9 cellular contexts compared by ENCODE assay signal in genomic region chr19:1747285-1748114, GRCh38. TPM values are rescaled to one million over a fixed set of nuclear protein-coding genes. Genes with fewer than 3 reads are reported as not detected.
A peak's percentile ranks its signal among the peaks of the same experiment; 100 is the strongest.
DNase-seq lines count a peak whose midpoint lies in the region; ATAC-seq and TF ChIP-seq lines count a peak whose summit lies in the region.
"Had no signal": no experiment of that assay in that cellular context is flagged by ENCODE, and none has a peak within 500 bp of the region (broad histone marks: within the 10 kb centered on the region; RNA-seq: fewer than 3 reads in every experiment).

No MANE protein-coding gene starts in this region.

- H3K4me1 ChIP-seq in SJSA1 (replicated peaks): peaks cover 38% of the 10 kb centered on the region
- peaks cover 3 to 32% (median 15%) of the 10 kb centered on the region in 12 donors for H3K4me1 ChIP-seq in heart left ventricle

- peaks cover 17% of the 10 kb centered on the region for H3K4me1 Mint-ChIP-seq in central memory CD8-positive, alpha-beta T cell
- peaks cover 10% of the 10 kb centered on the region for H3K4me1 Mint-ChIP-seq in progenitor cell of endocrine pancreas (ENCODE audit: low read depth)

- peak; percentile 60 for ATAC-seq in central memory CD8-positive, alpha-beta T cell (replicated peaks; ENCODE audit: extremely low read depth, poor library complexity, severe bottlenecking)
- ATAC-seq in HG03378 (IDR thresholded peaks at IDR 0.05; ENCODE audit: unreplicated experiment) (no peak), heart left ventricle (no peak)

- DNase-seq in GM12865 (ENCODE audit: low read depth) (peak; percentile 59), SJSA1 (ENCODE audit: low read depth in 1 of 2, low spot score in 2 of 2) (peak; percentile 69 to 84), progenitor cell of endocrine pancreas (ENCODE audit: low spot score, unreplicated experiment) (no peak), Kasumi-1 (lab: John Stamatoyannopoulos, UW) (no peak), NCI-H345 treated with DMSO at 0.1 percent for 48 hours (lab: John Stamatoyannopoulos, UW; ENCODE audit: unreplicated experiment) (no peak), heart left ventricle (no peak)
- no peak for DNase-seq in central memory CD8-positive, alpha-beta T cell (ENCODE audit: low spot score in 2 of 2)

- H3K9me3 ChIP-seq in SJSA1 (replicated peaks): no peaks in the 10 kb centered on the region
- no peaks in the 10 kb centered on the region for H3K9me3 ChIP-seq in heart left ventricle

- peaks cover 19% of the 10 kb centered on the region for H3K36me3 Mint-ChIP-seq in central memory CD8-positive, alpha-beta T cell (ENCODE audit: insufficient read depth)
- no peaks in the 10 kb centered on the region for H3K36me3 Mint-ChIP-seq in progenitor cell of endocrine pancreas (ENCODE audit: insufficient read depth)

- peak overlapping the region; percentile 66 for H3K4me3 Mint-ChIP-seq in central memory CD8-positive, alpha-beta T cell
- peak overlapping the region; percentile 62 for H3K4me3 Mint-ChIP-seq in progenitor cell of endocrine pancreas (ENCODE audit: low read depth)

- TF ChIP-seq CTCF in GM12865 (IDR thresholded peaks at IDR 0.05; ENCODE audit: insufficient read depth, low read depth, low read length, missing control alignments): no peak
- no peak for TF ChIP-seq CTCF in progenitor cell of endocrine pancreas (IDR thresholded peaks at IDR 0.05; ENCODE audit: unreplicated experiment)
- TF ChIP-seq CTCF in heart left ventricle (IDR thresholded peaks at IDR 0.05): no peak

- intact Hi-C loops in heart left ventricle (cut with DNase I): no loop called here

- no peak overlapping the region for H3K27ac Mint-ChIP-seq in central memory CD8-positive, alpha-beta T cell (ENCODE audit: low read depth)
- H3K27ac Mint-ChIP-seq in progenitor cell of endocrine pancreas: peak overlapping the region; percentile 96

- TF ChIP-seq POLR2A in heart left ventricle (IDR thresholded peaks at IDR 0.05): no peak

- H3K4me3 ChIP-seq in GM12865 (ENCODE audit: low read depth, low read length) (no peak overlapping the region), SJSA1 (no peak overlapping the region), heart left ventricle (no peak overlapping the region)

- H3K36me3 ChIP-seq in SJSA1 (no peaks in the 10 kb centered on the region), heart left ventricle (no peaks in the 10 kb centered on the region)

- WGBS in heart left ventricle, 4 donors: 4 to 8% (median 5%) methylated on average over 16 to 22 of the region's 22 CpGs

- H3K27ac ChIP-seq in SJSA1 (no peak overlapping the region), heart left ventricle (no peak overlapping the region)

- H3K27me3 ChIP-seq in SJSA1 (replicated peaks) (peaks cover 83% of the 10 kb centered on the region), heart left ventricle (peaks cover 56 to 95% (median 86%) of the 10 kb centered on the region in 9 donors)

- H3K9me3 Mint-ChIP-seq in central memory CD8-positive, alpha-beta T cell: no peaks in the 10 kb centered on the region
- H3K9me3 Mint-ChIP-seq in progenitor cell of endocrine pancreas (ENCODE audit: low read depth): no peaks in the 10 kb centered on the region

- H3K27me3 Mint-ChIP-seq in central memory CD8-positive, alpha-beta T cell: peaks cover 49% of the 10 kb centered on the region
- peaks cover 27% of the 10 kb centered on the region for H3K27me3 Mint-ChIP-seq in progenitor cell of endocrine pancreas

RNA-seq across cellular contexts. Expression of gene ONECUT3, which starts 5.8 kb away (rescaled TPM):
- not detected in 2 replicates for total RNA-seq in SJSA1 (2014; rRNA removed; shearing (Covaris generic))
- 41.9 and 42.9 TPM in 2 replicates for total RNA-seq in progenitor cell of endocrine pancreas
- total RNA-seq in heart left ventricle: not detected
- polyA plus RNA-seq in heart left ventricle: not detected
- total RNA-seq: pulmonary artery endothelial cell had no signal

Comparison
In these comparisons a context has a peak if more than half of its experiments do, and no peak if none do; other contexts are left out.
1. DNase-seq: peak in GM12865 (single experiment) and SJSA1 (2 of 2); none in central memory CD8-positive, alpha-beta T cell (0 of 2), progenitor cell of endocrine pancreas (single experiment), Kasumi-1 (0 of 2), NCI-H345 treated with DMSO at 0.1 percent for 48 hours (single experiment) and heart left ventricle (0 of 5).
2. RNA of gene ONECUT3, which starts 5.8 kb away (total RNA-seq): 41.9 to 42.9 TPM in progenitor cell of endocrine pancreas; not detected in SJSA1 and not detected in heart left ventricle; every median in the first group is over 10 times any median in the second.